ENCODE assay signal across 21 cellular contexts in the genomic region with DNA sequence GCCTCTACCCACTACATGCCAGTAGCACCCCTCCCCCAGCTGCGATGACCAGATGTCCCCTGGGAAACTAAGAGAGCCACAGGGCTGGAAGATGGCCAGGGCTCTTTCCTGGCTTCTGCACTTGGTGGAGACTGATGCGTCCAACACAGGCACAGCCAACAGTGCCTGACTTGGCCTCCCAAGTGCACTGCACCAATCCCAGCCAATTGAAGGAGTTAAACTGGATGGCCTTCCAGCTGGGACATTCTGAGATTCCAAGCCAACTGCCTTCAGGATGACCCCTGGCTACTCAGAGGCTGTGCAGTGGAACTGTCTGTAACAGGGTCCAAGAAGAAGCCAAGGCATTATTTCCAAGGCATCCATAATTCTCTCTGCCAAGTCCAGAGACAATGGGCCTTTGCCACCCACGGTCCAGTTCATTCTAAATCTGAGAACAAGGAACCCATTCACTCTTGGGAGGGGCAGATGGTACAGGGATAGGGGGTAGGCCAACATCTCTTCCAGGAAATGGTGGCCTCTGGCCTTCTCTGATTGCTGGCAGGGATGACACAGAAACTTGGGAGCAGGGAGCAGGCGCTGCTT. TPM values are rescaled to one million over a fixed set of nuclear protein-coding genes. Genes with fewer than 3 reads are reported as not detected.
DNase-seq lines count a peak whose midpoint lies in the region; ATAC-seq, FAIRE-seq and TF ChIP-seq lines count a peak whose summit lies in the region.
"Had no signal": no experiment of that assay in that cellular context is flagged by ENCODE, and none has a peak within 500 bp of the region (broad histone marks: within the 10 kb centered on the region; RNA-seq: fewer than 3 reads in every experiment).

No MANE protein-coding gene starts in this region.

- H3K9ac ChIP-seq in liver (ENCODE audit: low read depth in 1 of 2, low read length in 2 of 2) (no peak overlapping the region), HepG2 (ENCODE audit: insufficient read depth, low read depth, low read length) (no peak overlapping the region)

- H3K4me2 ChIP-seq in HepG2 (ENCODE audit: low read depth, low read length): no peak overlapping the region
- H3K4me2 ChIP-seq: A549 had no signal

- no peak for TF ChIP-seq POLR2A in HepG2 (IDR thresholded peaks at IDR 0.05; ENCODE audit: insufficient read depth in 1 of 2, low read depth in 2 of 2, low read length in 2 of 2)

- H3K4me3 ChIP-seq in liver (ENCODE audit: low read depth in 1 of 3, low read length in 3 of 3) (no peak overlapping the region), HepG2 (replicated peaks in 1 of 3; ENCODE audit: insufficient read depth in 1 of 3, low read depth in 2 of 3, low read length in 3 of 3) (no peak overlapping the region), aorta (ENCODE audit: low read length in 2 of 2) (no peak overlapping the region)
- H3K4me3 ChIP-seq: A549, gastrocnemius medialis, prostate gland had no signal

- no peak overlapping the region for H2AFZ ChIP-seq in HepG2 (ENCODE audit: low read length)

- DNase-seq in HepG2 (ENCODE audit: low spot score) (no peak), cardiac septum (ENCODE audit: low spot score) (peak; percentile 86), occipital lobe (lab: John Stamatoyannopoulos, UW) (peak; percentile 80), aorta (peak; percentile 64 to 89), NCI-H1417 (lab: John Stamatoyannopoulos, UW) (no peak), GF-D8 (lab: John Stamatoyannopoulos, UW) (no peak), SHP77 treated with DMSO at 0.1 percent for 48 hours (lab: John Stamatoyannopoulos, UW) (no peak)
- DNase-seq: activated CD4-positive, alpha-beta T cell treated with anti-CD3 and anti-CD28 coated beads, Interleukin-2, amount 50 U/mL, for 1 hour; activated CD8-positive, alpha-beta memory T cell treated with anti-CD3 and anti-CD28 coated beads, Interleukin-2, amount 50 U/mL, for 48 hours; amniotic stem cell; DMS79 treated with DMSO at 0.1 percent for 48 hours; gastrocnemius medialis; mammary epithelial cell; naive thymus-derived CD4-positive, alpha-beta T cell; NCI-H1417 treated with DMSO at 0.1 percent for 48 hours; NCI-H748 treated with DMSO at 0.1 percent for 48 hours; stimulated activated CD4-positive, alpha-beta T cell treated with anti-CD3 and anti-CD28 coated beads, Interleukin-12 subunit alpha, Interleukin-12 subunit beta, amount 100 ng/mL, for 4 hours had no signal

- H3K9me3 ChIP-seq in liver (ENCODE audit: control insufficient read depth in 4 of 4, low read length in 3 of 4) (no peaks in the 10 kb centered on the region), HepG2 (ENCODE audit: low read length) (no peaks in the 10 kb centered on the region), aorta (ENCODE audit: control insufficient read depth, low read length) (no peaks in the 10 kb centered on the region)
- H3K9me3 ChIP-seq: A549, gastrocnemius medialis, prostate gland had no signal

- CTCF ChIA-PET in HepG2 (lab: Yijun Ruan, JAX; ENCODE audit: low intra/inter-chr PET ratio, low total read pairs): no interaction called here

- POLR2A ChIA-PET in HepG2 (lab: Yijun Ruan, JAX): no interaction called here

- H3K27ac ChIP-seq in liver (ENCODE audit: low read depth in 1 of 2, low read length in 2 of 2) (no peak overlapping the region), HepG2 (ENCODE audit: extremely low read length, insufficient read depth, low read length) (no peak overlapping the region), aorta (ENCODE audit: low read depth in 1 of 2, low read length in 2 of 2) (no peak overlapping the region)
- H3K27ac ChIP-seq: A549, gastrocnemius medialis, prostate gland had no signal

- no peaks in the 10 kb centered on the region for H3K4me1 ChIP-seq in liver (ENCODE audit: control insufficient read depth in 4 of 4, insufficient read depth in 4 of 4, low read length in 3 of 4)
- H3K4me1 ChIP-seq in HepG2 (ENCODE audit: insufficient read depth, low read length): peaks cover 13% of the 10 kb centered on the region
- no peaks in the 10 kb centered on the region for H3K4me1 ChIP-seq in aorta (ENCODE audit: control insufficient read depth in 1 of 2, insufficient read depth in 2 of 2, low read length in 2 of 2)
- H3K4me1 ChIP-seq: A549, gastrocnemius medialis, prostate gland had no signal

- TF ChIP-seq CTCF in liver (IDR thresholded peaks at IDR 0.05; ENCODE audit: low read depth, low read length, missing input control) (no peak), HepG2 (CRISPR knock-in tag; IDR thresholded peaks at IDR 0.05) (no peak)

- H3K36me3 ChIP-seq in liver (ENCODE audit: control insufficient read depth in 4 of 4, insufficient read depth in 3 of 4, low read depth in 1 of 4, low read length in 3 of 4): no peaks in the 10 kb centered on the region
- no peaks in the 10 kb centered on the region for H3K36me3 ChIP-seq in HepG2 (replicated peaks in 1 of 2; ENCODE audit: control insufficient read depth in 1 of 2, insufficient read depth in 2 of 2, low read length in 2 of 2)
- H3K36me3 ChIP-seq in aorta (ENCODE audit: control insufficient read depth in 1 of 2, insufficient read depth in 2 of 2, low read length in 1 of 2): no peaks in the 10 kb centered on the region
- H3K36me3 ChIP-seq: gastrocnemius medialis, prostate gland had no signal

- intact Hi-C loops in HepG2 (cut with micrococcal nuclease; ENCODE audit: unreplicated experiment): no loop called here
- intact Hi-C loops in cardiac septum (cut with DNase I): no loop called here
- intact Hi-C loops in aorta (cut with DNase I): no loop called here

- no peak for FAIRE-seq in HepG2 (lab: Jason Lieb, UNC)
- FAIRE-seq: A549 had no signal

- no peaks in the 10 kb centered on the region for H3K27me3 ChIP-seq in liver (ENCODE audit: control insufficient read depth in 4 of 4, insufficient read depth in 4 of 4, low read length in 3 of 4)
- no peaks in the 10 kb centered on the region for H3K27me3 ChIP-seq in HepG2 (ENCODE audit: control insufficient read depth in 1 of 2, insufficient read depth in 2 of 2, low read length in 2 of 2)
- no peaks in the 10 kb centered on the region for H3K27me3 ChIP-seq in aorta (ENCODE audit: control insufficient read depth in 1 of 2, insufficient read depth in 2 of 2, low read length in 1 of 2)
- H3K27me3 ChIP-seq: gastrocnemius medialis had no signal

- TF ChIP-seq RAD21 in liver (IDR thresholded peaks at IDR 0.05): no peak
- no peak for TF ChIP-seq RAD21 in HepG2 (CRISPR knock-in tag; IDR thresholded peaks at IDR 0.05)

- 68% methylated on average over 4 of the region's 4 CpGs for WGBS in liver
- WGBS in HepG2 (ENCODE audit: low lambda C conversion rate): 50% methylated on average over 2 of the region's 4 CpGs
- WGBS in aorta, 2 donors: 30 to 38% methylated on average over 4 of the region's 4 CpGs

- ATAC-seq in HepG2 (no peak), aorta (ENCODE audit: low FRiP score) (peak; percentile 26)
- ATAC-seq: A549; gastrocnemius medialis; naive thymus-derived CD4-positive, alpha-beta T cell; Panc1 had no signal

- H3K79me2 ChIP-seq in HepG2 (ENCODE audit: insufficient read depth, low read length): no peaks in the 10 kb centered on the region

- BruUV-seq in HepG2 (replicated peaks; lab: Mats Ljungman, UMichigan): no TSS peak

- in situ Hi-C loops in HepG2 (cut with HindIII; ENCODE audit: extremely low pct_ligation_motif_present, low pct_unique_long_range_greater_than_20kb): no loop called here

- no peaks in the 10 kb centered on the region for H4K20me1 ChIP-seq in HepG2 (ENCODE audit: insufficient read depth, low read length)

- TF ChIP-seq EP300 in HepG2 (IDR thresholded peaks at IDR 0.05; ENCODE audit: low read depth in 2 of 2, low read length in 2 of 2) (no peak), HepG2 (CRISPR knock-in tag; IDR thresholded peaks at IDR 0.05; ENCODE audit: borderline replicate concordance) (no peak)

TF ChIP-seq in HepG2, 621 proteins besides CTCF, POLR2A, EP300 and RAD21 (continues in another document):
- TF ChIP-seq DMAP1 (CRISPR knock-in tag; IDR thresholded peaks at IDR 0.05) (no peak), EED (CRISPR knock-in tag; IDR thresholded peaks at IDR 0.05) (no peak)

RNA-seq across cellular contexts. Expression of gene PRIMA1, which starts 35.2 kb away (rescaled TPM):
- total RNA-seq in liver (under 1 TPM in 1 of 2 donors, not detected in 1; 0.08 TPM), HepG2 (2016; rRNA removed; fragmentation: Illumina TruSeq; extraction: Trizol) (3.2 and 3.8 TPM in 2 replicates), cardiac septum (2.3 TPM), occipital lobe (not detected), aorta (1 to 10 TPM; 6.7 to 8.9 TPM)
- polyA plus RNA-seq in liver (under 1 TPM; 0.13 to 0.38 TPM), HepG2 (2011; rRNA removed) (1.9 and 2.4 TPM in 2 replicates), aorta (under 1 TPM; 0.38 to 0.69 TPM)
- 0.97 and 1.0 TPM in 2 replicates for total RNA-seq in HepG2 (2016; cell fraction: cytosol; rRNA removed; fragmentation: Illumina TruSeq; extraction: Trizol; ENCODE audit: low read depth)
- total RNA-seq in HepG2 (2016; cell fraction: insoluble cytoplasmic fraction; rRNA removed; fragmentation: Illumina TruSeq; extraction: Trizol): 3.1 and 3.2 TPM in 2 replicates
- 3.4 and 3.6 TPM in 2 replicates for total RNA-seq in HepG2 (2016; cell fraction: membrane; rRNA removed; fragmentation: Illumina TruSeq; extraction: Trizol)
- total RNA-seq in HepG2 (2016; cell fraction: nucleus; rRNA removed; fragmentation: Illumina TruSeq; extraction: Trizol): 5.7 and 5.9 TPM in 2 replicates
- polyA plus RNA-seq in HepG2 (2011; cell fraction: cytosol; rRNA removed): 1.3 and 1.7 TPM in 2 replicates
- 3.0 and 4.2 TPM in 2 replicates for polyA plus RNA-seq in HepG2 (2011; cell fraction: nucleus; rRNA removed)
- polyA plus RNA-seq in HepG2 (2012): 0.46 and 2.5 TPM in 2 replicates
- 1.5 and 1.7 TPM in 2 replicates for polyA plus RNA-seq in HepG2 (2016; cell fraction: cytosol; fragmentation: Illumina TruSeq; extraction: Trizol; ENCODE audit: low read depth)
- 8.0 and 11.5 TPM in 2 replicates for polyA plus RNA-seq in HepG2 (2016; cell fraction: insoluble cytoplasmic fraction; fragmentation: Illumina TruSeq; extraction: Trizol; ENCODE audit: low read depth)
- polyA plus RNA-seq in HepG2 (2016; cell fraction: membrane; fragmentation: Illumina TruSeq; extraction: Trizol; ENCODE audit: low read depth): 5.7 and 6.3 TPM in 2 replicates
- 20.8 and 22.3 TPM in 2 replicates for polyA plus RNA-seq in HepG2 (2016; cell fraction: nucleus; fragmentation: Illumina TruSeq; extraction: Trizol; ENCODE audit: insufficient read depth, low read depth)
- polyA minus RNA-seq in HepG2 (2011; rRNA and poly(A)+ RNA removed; ENCODE audit: low replicate concordance): 3.4 TPM in 1 of 2 replicates, not detected in the other
- 1.7 and 1.8 TPM in 2 replicates for polyA minus RNA-seq in HepG2 (2011; cell fraction: cytosol; rRNA and poly(A)+ RNA removed)
- 1.5 and 1.8 TPM in 2 replicates for polyA minus RNA-seq in HepG2 (2011; cell fraction: nucleus; rRNA and poly(A)+ RNA removed)
- total RNA-seq: naive thymus-derived CD4-positive, alpha-beta T cell had no signal
- polyA plus RNA-seq: naive thymus-derived CD4-positive, alpha-beta T cell had no signal

Comparison
In these comparisons a context has a peak if more than half of its experiments do, and no peak if none do; other contexts are left out.
1. DNase-seq: peak in cardiac septum (single experiment), occipital lobe (single experiment) and aorta (2 of 2); none in HepG2 (single experiment), NCI-H1417 (0 of 3), GF-D8 (single experiment) and SHP77 treated with DMSO at 0.1 percent for 48 hours (single experiment).